ENCODE assay signal across 8 cellular contexts in the genomic region with DNA sequence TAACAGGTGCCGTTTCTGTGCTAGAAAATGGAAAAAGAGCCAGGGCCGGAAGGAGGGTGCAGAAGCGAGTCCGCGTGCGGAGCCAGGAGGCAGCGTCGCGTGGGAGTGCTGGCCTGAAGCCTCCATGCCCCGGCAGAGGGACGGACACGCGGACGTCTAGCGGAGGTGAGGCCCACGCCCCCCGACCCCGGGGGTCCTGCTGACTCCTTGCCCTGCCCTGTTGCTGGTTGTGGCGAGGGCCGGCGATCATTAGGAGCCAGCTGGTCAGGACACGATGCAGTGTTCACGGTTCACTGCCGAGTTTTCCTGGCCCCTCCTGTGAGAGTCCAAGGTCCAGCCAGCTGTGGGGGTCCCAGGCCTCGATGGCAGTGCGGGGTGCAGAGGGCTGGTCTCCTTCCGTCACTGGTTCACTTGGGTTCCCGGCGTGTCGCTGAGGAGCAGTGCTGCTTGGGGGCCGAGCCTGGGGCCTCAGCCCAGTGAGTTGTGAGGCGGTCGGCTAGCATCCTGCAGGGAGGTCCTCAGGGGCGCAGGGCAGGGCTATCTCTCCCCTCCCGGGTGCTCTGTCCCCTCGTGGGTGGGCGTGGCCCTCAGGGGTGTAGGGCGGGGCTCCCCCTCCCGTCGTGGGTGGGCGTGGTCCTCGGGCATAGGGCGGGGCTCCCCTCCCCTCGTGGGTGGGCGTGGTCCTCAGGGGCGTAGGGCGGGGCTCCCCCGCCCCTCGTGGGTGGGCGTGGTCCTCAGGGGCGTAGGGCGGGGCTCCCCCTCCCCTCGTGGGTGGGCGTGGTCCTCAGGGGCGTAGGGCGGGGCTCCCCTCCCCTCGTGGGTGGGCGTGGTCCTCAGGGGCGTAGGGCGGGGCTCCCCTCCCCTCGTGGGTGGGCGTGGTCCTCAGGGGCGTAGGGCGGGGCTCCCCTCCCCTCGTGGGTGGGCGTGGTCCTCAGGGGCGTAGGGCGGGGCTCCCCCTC. TPM values are rescaled to one million over a fixed set of nuclear protein-coding genes. Genes with fewer than 3 reads are reported as not detected.
DNase-seq lines count a peak whose midpoint lies in the region; ATAC-seq and TF ChIP-seq lines count a peak whose summit lies in the region.
"Not testable (repeated sequence)": the region's sequence is repeated elsewhere in the genome, so short reads cannot be mapped to it uniquely, and the experiment has no call there.
"Had no signal": no experiment of that assay in that cellular context is flagged by ENCODE, and none has a peak within 500 bp of the region (broad histone marks: within the 10 kb centered on the region; RNA-seq: fewer than 3 reads in every experiment).

No MANE protein-coding gene starts in this region.

- peaks cover 14% of the 10 kb centered on the region for H3K27me3 Mint-ChIP-seq in GM23338 (ENCODE audit: insufficient read depth, low read depth, poor library complexity)
- H3K27me3 Mint-ChIP-seq in chondrocyte (ENCODE audit: low read depth), result not testable (repeated sequence)
- peaks cover 12% of the 10 kb centered on the region for H3K27me3 Mint-ChIP-seq in glutamatergic neuron (ENCODE audit: unreplicated experiment)

- H3K14ac ChIP-seq in neuronal stem cell (ENCODE audit: low read length), result peak overlapping the region; percentile 82

- not testable (repeated sequence) for H3K4me3 Mint-ChIP-seq in GM23338; chondrocyte (ENCODE audit: unreplicated experiment); glutamatergic neuron (ENCODE audit: unreplicated experiment)

- H3K36me3 ChIP-seq in GM23338 (ENCODE audit: insufficient read depth) (peaks cover 18% of the 10 kb centered on the region), OCI-LY7 (ENCODE audit: insufficient read depth, low read length) (peaks cover 47% of the 10 kb centered on the region), neuronal stem cell (replicated peaks in 1 of 2; ENCODE audit: control insufficient read depth in 2 of 2, insufficient read depth in 2 of 2, low read length in 2 of 2) (peaks cover 35 to 77% of the 10 kb centered on the region in 2 donors)

- H3K9ac ChIP-seq in neuronal stem cell (ENCODE audit: low read depth, low read length, poor library complexity), result not testable (repeated sequence)

- not testable (repeated sequence) for H2BK12ac ChIP-seq in neuronal stem cell (ENCODE audit: low read length)

- H2BK15ac ChIP-seq in neuronal stem cell (ENCODE audit: low read length), result not testable (repeated sequence)

- H2BK120ac ChIP-seq in neuronal stem cell (ENCODE audit: low read depth, low read length), result not testable (repeated sequence)

- peak overlapping the region; percentile 11 for H2BK5ac ChIP-seq in neuronal stem cell (ENCODE audit: low read length)

- peaks cover 44% of the 10 kb centered on the region for H3K36me3 Mint-ChIP-seq in GM23338 (ENCODE audit: low read depth)
- peaks cover 23% of the 10 kb centered on the region for H3K36me3 Mint-ChIP-seq in chondrocyte (ENCODE audit: low read depth)
- H3K36me3 Mint-ChIP-seq in glutamatergic neuron (ENCODE audit: unreplicated experiment), result not testable (repeated sequence)

- not testable (repeated sequence) for H3K27me3 ChIP-seq in GM23338 (ENCODE audit: insufficient read depth); neuronal stem cell (ENCODE audit: control insufficient read depth in 3 of 3, insufficient read depth in 3 of 3, low read depth in 1 of 3, low read length in 3 of 3)

- H3K9me3 Mint-ChIP-seq in GM23338; chondrocyte (ENCODE audit: low read depth): not testable (repeated sequence)
- H3K9me3 Mint-ChIP-seq in glutamatergic neuron (ENCODE audit: unreplicated experiment), result peaks cover 16% of the 10 kb centered on the region

- CTCF ChIA-PET in OCI-LY7 (lab: Charles Lee; ENCODE audit: unreplicated experiment), result not testable (repeated sequence)

- peak; percentile 50 for ATAC-seq in GM23338

- H3K4me1 Mint-ChIP-seq in GM23338, result not testable (repeated sequence)
- peaks cover 17% of the 10 kb centered on the region for H3K4me1 Mint-ChIP-seq in chondrocyte (ENCODE audit: low read depth)
- H3K4me1 Mint-ChIP-seq in glutamatergic neuron (ENCODE audit: low read depth, unreplicated experiment), result peaks cover 19% of the 10 kb centered on the region

- H2AK5ac ChIP-seq in neuronal stem cell (ENCODE audit: low read depth, low read length), result not testable (repeated sequence)

- not testable (repeated sequence) for H3K27ac Mint-ChIP-seq in GM23338; chondrocyte (ENCODE audit: unreplicated experiment)
- peak overlapping the region; percentile 17 for H3K27ac Mint-ChIP-seq in glutamatergic neuron (ENCODE audit: unreplicated experiment)

- not testable (repeated sequence) for H3K4me3 ChIP-seq in GM23338; OCI-LY7 (ENCODE audit: low read depth, low read length, poor library complexity, severe bottlenecking); neuronal stem cell (ENCODE audit: low read length in 2 of 2)

- H3K4me2 ChIP-seq in GM23338; OCI-LY7 (ENCODE audit: low read length); neuronal stem cell (ENCODE audit: insufficient read depth, low read length, poor library complexity, severe bottlenecking): not testable (repeated sequence)

- H3K4me1 ChIP-seq in GM23338 (ENCODE audit: insufficient read depth); OCI-LY7 (ENCODE audit: insufficient read depth, low read length, poor library complexity, severe bottlenecking); neuronal stem cell (ENCODE audit: control insufficient read depth in 2 of 2, insufficient read depth in 1 of 2, low read depth in 1 of 2, low read length in 2 of 2): not testable (repeated sequence)

- not testable (repeated sequence) for H3K9me3 ChIP-seq in OCI-LY7 (ENCODE audit: low read length); neuronal stem cell (replicated peaks in 1 of 2; ENCODE audit: control insufficient read depth in 2 of 2, insufficient read depth in 1 of 2, low read depth in 1 of 2, low read length in 2 of 2)

- POLR2A ChIA-PET in OCI-LY7 (lab: Charles Lee), result not testable (repeated sequence)

- peak overlapping the region; percentile 73 for H3K23ac ChIP-seq in neuronal stem cell (ENCODE audit: low read depth, low read length, poor library complexity)

- H3K9me2 ChIP-seq in GM23338 (ENCODE audit: insufficient read depth); OCI-LY7 (ENCODE audit: insufficient read depth, low read length): not testable (repeated sequence)

- H3F3A ChIP-seq in GM23338 (replicated peaks; ENCODE audit: low read depth), result not testable (repeated sequence)

- no CpG with 5 or more reads among the region's 68 CpGs for WGBS in neuronal stem cell (ENCODE audit: extremely low coverage in 2 of 2, insufficient read length in 2 of 2, insufficient replicate concordance in 1 of 2), 2 donors

- DNase-seq in GM23338 (ENCODE audit: low spot score); glutamatergic neuron; neuronal stem cell (ENCODE audit: low spot score): not testable (repeated sequence)
- DNase-seq in OCI-LY7 (ENCODE audit: low spot score) (peak; percentile 20), chondrocyte (ENCODE audit: low spot score) (peak; percentile 92), iPS-NIHi7 (ENCODE audit: extremely low spot score) (peak; percentile 38)
- DNase-seq in activated CD4-positive, alpha-beta T cell treated with anti-CD3 and anti-CD28 coated beads for 48 hours, result peak; percentile 21

- not testable (repeated sequence) for BruUV-seq in OCI-LY7 (replicated peaks; lab: Mats Ljungman, UMichigan)

- intact Hi-C loops in OCI-LY7 (cut with micrococcal nuclease; ENCODE audit: unreplicated experiment), result not testable (repeated sequence)

- H2AFZ ChIP-seq in GM23338; OCI-LY7 (ENCODE audit: low read length); neuronal stem cell (ENCODE audit: low read length): not testable (repeated sequence)

- peak overlapping the region; percentile 8 for H3K18ac ChIP-seq in neuronal stem cell (ENCODE audit: low read length)

- peaks cover 24% of the 10 kb centered on the region for H3K79me1 ChIP-seq in neuronal stem cell (ENCODE audit: low read depth, low read length)

- H4K8ac ChIP-seq in neuronal stem cell (ENCODE audit: low read depth, low read length), result not testable (repeated sequence)

- peaks cover 20% of the 10 kb centered on the region for H4K20me1 ChIP-seq in GM23338 (replicated peaks; ENCODE audit: insufficient read depth)
- not testable (repeated sequence) for H4K20me1 ChIP-seq in OCI-LY7 (ENCODE audit: insufficient read depth, low read length)

- H3K27ac ChIP-seq in GM23338 (ENCODE audit: low read depth); OCI-LY7 (ENCODE audit: low read depth, low read length, poor library complexity, severe bottlenecking); neuronal stem cell (replicated peaks; ENCODE audit: low read length): not testable (repeated sequence)

- peaks cover 33% of the 10 kb centered on the region for H3K79me2 ChIP-seq in GM23338 (replicated peaks; ENCODE audit: insufficient read depth)
- H3K79me2 ChIP-seq in OCI-LY7 (ENCODE audit: insufficient read depth, low read depth, low read length), result not testable (repeated sequence)

- H4K91ac ChIP-seq in neuronal stem cell (ENCODE audit: low read depth, low read length, poor library complexity), result not testable (repeated sequence)

- TF ChIP-seq CTCF in GM23338 (conservative IDR thresholded peaks at IDR 0.05; ENCODE audit: low read depth in 2 of 2); OCI-LY7 (conservative IDR thresholded peaks at IDR 0.05; ENCODE audit: low read length); chondrocyte (IDR thresholded peaks at IDR 0.05); glutamatergic neuron (IDR thresholded peaks at IDR 0.05; ENCODE audit: partially characterized antibody, unreplicated experiment): not testable (repeated sequence)

- H3K4ac ChIP-seq in neuronal stem cell (ENCODE audit: low read length), result not testable (repeated sequence)

RNA-seq across cellular contexts. Expression of a gene that starts 25.6 kb away (rescaled TPM):
- total RNA-seq in GM23338 (2014; rRNA removed; shearing (Covaris generic)), result 49.0 and 53.8 TPM in 2 replicates
- polyA plus RNA-seq in GM23338 (2016; fragmentation: Nextera tagmentation; extraction: Ambion mirVana), result 31.0 and 33.1 TPM in 2 replicates
- 33.8 and 43.7 TPM in 2 replicates for total RNA-seq in OCI-LY7 (2014; rRNA removed; shearing (Covaris generic))
- total RNA-seq in OCI-LY7 (2022), result 45.9 and 50.2 TPM in 2 replicates
- total RNA-seq in chondrocyte, result 54.1 to 60.8 TPM (median 55.4 TPM) in 3 replicates
- 122 TPM for total RNA-seq in glutamatergic neuron (ENCODE audit: unreplicated experiment)
- polyA plus RNA-seq in neuronal stem cell (2013, experiment 1 of 2), result 40.8 TPM
- polyA plus RNA-seq in neuronal stem cell (2013, experiment 2 of 2), result 42.5 TPM

RNA-seq across cellular contexts. Expression of a gene that starts 42.3 kb away (rescaled TPM):
- 2.6 and 3.7 TPM in 2 replicates for total RNA-seq in GM23338 (2014; rRNA removed; shearing (Covaris generic))
- polyA plus RNA-seq in GM23338 (2016; fragmentation: Nextera tagmentation; extraction: Ambion mirVana), result 1.1 and 1.3 TPM in 2 replicates
- total RNA-seq in OCI-LY7 (2014; rRNA removed; shearing (Covaris generic)), result not detected in 2 replicates
- total RNA-seq in OCI-LY7 (2022) (not detected in 2 replicates), chondrocyte (0.85 to 1.3 TPM (median 0.89 TPM) in 3 replicates), glutamatergic neuron (ENCODE audit: unreplicated experiment) (not detected)
- 0.81 TPM for polyA plus RNA-seq in neuronal stem cell (2013, experiment 1 of 2)
- polyA plus RNA-seq in neuronal stem cell (2013, experiment 2 of 2), result 0.57 TPM
- total RNA-seq: G401 had no signal

RNA-seq across cellular contexts. Expression of a gene that starts 56.9 kb away (rescaled TPM):
- 2.2 and 4.4 TPM in 2 replicates for total RNA-seq in GM23338 (2014; rRNA removed; shearing (Covaris generic))
- 3.0 and 5.7 TPM in 2 replicates for polyA plus RNA-seq in GM23338 (2016; fragmentation: Nextera tagmentation; extraction: Ambion mirVana)
- total RNA-seq in OCI-LY7 (2014; rRNA removed; shearing (Covaris generic)), result 23.0 and 24.4 TPM in 2 replicates
- total RNA-seq in OCI-LY7 (2022) (62.2 and 67.4 TPM in 2 replicates), chondrocyte (22.8 to 26.5 TPM (median 25.6 TPM) in 3 replicates), glutamatergic neuron (ENCODE audit: unreplicated experiment) (13.6 TPM)
- 4.1 TPM for polyA plus RNA-seq in neuronal stem cell (2013, experiment 1 of 2)
- polyA plus RNA-seq in neuronal stem cell (2013, experiment 2 of 2), result 3.9 TPM

RNA-seq across cellular contexts. Expression of a gene that starts 57.1 kb away (rescaled TPM):
- total RNA-seq in GM23338 (2014; rRNA removed; shearing (Covaris generic)), result 60.5 and 149 TPM in 2 replicates
- polyA plus RNA-seq in GM23338 (2016; fragmentation: Nextera tagmentation; extraction: Ambion mirVana), result 2,021 and 2,519 TPM in 2 replicates
- total RNA-seq in OCI-LY7 (2014; rRNA removed; shearing (Covaris generic)), result 388 and 420 TPM in 2 replicates
- total RNA-seq in OCI-LY7 (2022) (276 and 359 TPM in 2 replicates), chondrocyte (240 to 279 TPM (median 256 TPM) in 3 replicates), glutamatergic neuron (ENCODE audit: unreplicated experiment) (230 TPM)
- 966 TPM for polyA plus RNA-seq in neuronal stem cell (2013, experiment 1 of 2)
- 911 TPM for polyA plus RNA-seq in neuronal stem cell (2013, experiment 2 of 2)
